9 cellular contexts compared by ENCODE assay signal in the genomic region with DNA sequence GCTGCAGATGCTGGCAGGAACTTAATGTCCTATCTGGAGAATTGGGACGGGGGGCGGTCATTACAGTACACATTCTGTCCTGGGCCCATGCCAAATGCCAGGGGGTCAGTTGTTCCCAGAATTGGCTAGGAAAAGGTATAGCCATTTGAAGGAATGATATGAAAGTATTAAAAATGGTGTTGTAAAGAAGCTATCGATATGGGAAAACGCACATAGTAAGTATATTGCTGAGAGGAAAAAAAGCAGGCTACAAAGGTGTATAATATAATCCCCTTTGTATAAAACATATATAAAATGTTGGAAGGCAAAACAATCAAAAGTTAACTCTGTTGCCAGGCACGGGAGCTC. TPM values are rescaled to one million over a fixed set of nuclear protein-coding genes. Genes with fewer than 3 reads are reported as not detected.
A peak's percentile ranks its signal among the peaks of the same experiment; 100 is the strongest.
DNase-seq lines count a peak whose midpoint lies in the region; ATAC-seq and TF ChIP-seq lines count a peak whose summit lies in the region.
"Had no signal": no experiment of that assay in that cellular context is flagged by ENCODE, and none has a peak within 500 bp of the region (broad histone marks: within the 10 kb centered on the region; RNA-seq: fewer than 3 reads in every experiment).

No MANE protein-coding gene starts in this region.

- peaks cover 15% of the 10 kb centered on the region for H3K36me3 ChIP-seq in PC-3 (ENCODE audit: low read depth, low read length)
- H3K36me3 ChIP-seq in esophagus (ENCODE audit: control insufficient read depth in 2 of 2, insufficient read depth in 2 of 2, low read length in 1 of 2), result peaks cover 5% of the 10 kb centered on the region in 2 donors
- peaks cover 10 to 12% of the 10 kb centered on the region in 2 experiments for H3K36me3 ChIP-seq in trophoblast cell (ENCODE audit: control insufficient read depth in 1 of 2, insufficient read depth in 2 of 2, low read length in 2 of 2)

- no peak overlapping the region for H2AK5ac ChIP-seq in trophoblast cell (ENCODE audit: low read length)

- H3K9me3 ChIP-seq in PC-3 (ENCODE audit: low read length) (no peaks in the 10 kb centered on the region), esophagus (ENCODE audit: control insufficient read depth in 2 of 2, insufficient read depth in 1 of 2, low read depth in 1 of 2, low read length in 1 of 2) (no peaks in the 10 kb centered on the region), trophoblast cell (ENCODE audit: insufficient read depth, low read depth, low read length) (peaks cover 2% of the 10 kb centered on the region)

- H3K9me2 ChIP-seq in PC-3 (replicated peaks; ENCODE audit: low read length), result no peaks in the 10 kb centered on the region

- intact Hi-C loops in Calu3 (cut with micrococcal nuclease; ENCODE audit: unreplicated experiment), result loop anchor here (10.0 kb wide), 1 partner anchor 69 kb away; the partner anchor contains the start of genes CREB3 and TLN1
- intact Hi-C loops in PC-3 (cut with micrococcal nuclease), result no loop called here

- peak overlapping the region; percentile 93 for H4K8ac ChIP-seq in trophoblast cell (ENCODE audit: low read depth, low read length)

- H3K79me1 ChIP-seq in trophoblast cell (ENCODE audit: low read length), result peaks cover 6% of the 10 kb centered on the region

- peak overlapping the region; percentile 57; the same call in 1 of the 2 replicates for H3K27ac ChIP-seq in PC-3 (ENCODE audit: low read length)
- peak overlapping the region; percentile 74 to 76 for H3K27ac ChIP-seq in esophagus (ENCODE audit: low read depth in 2 of 2, low read length in 1 of 2)
- H3K27ac ChIP-seq in trophoblast cell (ENCODE audit: low read depth, low read length), result no peak overlapping the region

- peak overlapping the region; percentile 56 for H2BK120ac ChIP-seq in trophoblast cell (ENCODE audit: insufficient read depth, low read length, poor library complexity)

- H3K4me2 ChIP-seq in PC-3 (ENCODE audit: low read length) (peak overlapping the region; percentile 97), trophoblast cell (ENCODE audit: low read length) (peak overlapping the region; percentile 89)

- peak overlapping the region; percentile 73 for H3K9ac ChIP-seq in PC-3 (ENCODE audit: low read length)
- H3K9ac ChIP-seq in trophoblast cell (ENCODE audit: low read length), result peak overlapping the region; percentile 24

- H3K18ac ChIP-seq in trophoblast cell (ENCODE audit: low read length), result peak overlapping the region; percentile 51

- peak overlapping the region; percentile 81 for H3K4me3 Mint-ChIP-seq in Calu3 (ENCODE audit: low read depth, unreplicated experiment)

- CTCF ChIA-PET in Calu3 (lab: Charles Lee), result interaction anchor here (0.6 to 1.9 kb wide), 6 partner anchors 8 to 280 kb away, joined by 3 to 6 read pairs (median 4); partner anchors contain the start of genes CA9, CREB3, TLN1 and TPM2
- CTCF ChIA-PET in PC-3 (lab: Charles Lee), result interaction anchor here (1.7 kb wide), 1 partner anchor 63 kb away, joined by 6 read pairs; no protein-coding TSS in a partner anchor

- BruUV-seq in Calu3 (replicated peaks; lab: Mats Ljungman, UMichigan) (no TSS peak), PC-3 (replicated peaks; lab: Mats Ljungman, UMichigan) (no TSS peak)

- peaks cover 3% of the 10 kb centered on the region for H3K9me3 Mint-ChIP-seq in Calu3 (ENCODE audit: low read depth, unreplicated experiment)

- no peak for ATAC-seq in PC-3
- no peak for ATAC-seq in GM21360 (IDR thresholded peaks at IDR 0.05; ENCODE audit: unreplicated experiment)
- ATAC-seq in GM19452 (IDR thresholded peaks at IDR 0.05; ENCODE audit: unreplicated experiment), result no peak
- no peak for ATAC-seq in HG02623 (IDR thresholded peaks at IDR 0.05; ENCODE audit: unreplicated experiment)

- H3K27ac Mint-ChIP-seq in Calu3 (ENCODE audit: unreplicated experiment), result no peak overlapping the region

- H3K23ac ChIP-seq in trophoblast cell (ENCODE audit: low read length), result no peak overlapping the region

- WGBS in esophagus, 2 donors, result 18 to 21% methylated on average over 5 of the region's 5 CpGs
- WGBS in trophoblast cell (ENCODE audit: extremely low coverage, insufficient coverage, insufficient read length), result 100% methylated on average over 1 of the region's 5 CpGs

- no peaks in the 10 kb centered on the region for H3F3A ChIP-seq in PC-3 (ENCODE audit: low read length, unreplicated experiment)

- H4K91ac ChIP-seq in trophoblast cell (ENCODE audit: low read depth, low read length), result peak overlapping the region; percentile 26

- no peak for TF ChIP-seq CTCF in Calu3 (IDR thresholded peaks at IDR 0.05; ENCODE audit: unreplicated experiment)
- no peak for TF ChIP-seq CTCF in PC-3 (conservative IDR thresholded peaks at IDR 0.05; ENCODE audit: low read depth, low read length)

- no peak overlapping the region for H2BK5ac ChIP-seq in trophoblast cell (ENCODE audit: low read depth, low read length, poor library complexity)

- H3K27me3 Mint-ChIP-seq in Calu3 (ENCODE audit: unreplicated experiment), result no peaks in the 10 kb centered on the region

- H2BK12ac ChIP-seq in trophoblast cell (ENCODE audit: low read length), result no peak overlapping the region

- H3K27me3 ChIP-seq in PC-3 (ENCODE audit: low read length) (no peaks in the 10 kb centered on the region), esophagus (ENCODE audit: control insufficient read depth in 1 of 2, insufficient read depth in 2 of 2, low read length in 2 of 2) (no peaks in the 10 kb centered on the region), trophoblast cell (ENCODE audit: insufficient read depth, low read length) (no peaks in the 10 kb centered on the region)

- peaks cover 47% of the 10 kb centered on the region for H3K4me1 Mint-ChIP-seq in Calu3 (ENCODE audit: low read depth, unreplicated experiment)

- POLR2A ChIA-PET in PC-3 (lab: Charles Lee; ENCODE audit: unreplicated experiment), result no interaction called here

- DNase-seq in Calu3 (no peak), PC-3 (no peak), trophoblast cell (no peak), SW480 (ENCODE audit: low spot score) (no peak)

- H3K36me3 Mint-ChIP-seq in Calu3 (ENCODE audit: insufficient read depth, unreplicated experiment), result peaks cover 17% of the 10 kb centered on the region

- H3K79me2 ChIP-seq in PC-3 (ENCODE audit: low read length) (peaks cover 22% of the 10 kb centered on the region), trophoblast cell (ENCODE audit: control insufficient read depth, insufficient read depth, low read length, poor library complexity) (peaks cover 5% of the 10 kb centered on the region)

- H3K4me3 ChIP-seq in PC-3 (ENCODE audit: low read length) (peak overlapping the region; percentile 67), esophagus (ENCODE audit: low read depth in 1 of 2, low read length in 2 of 2) (peak overlapping the region; percentile 54 to 63), trophoblast cell (ENCODE audit: low read depth, low read length) (peak overlapping the region; percentile 62)

- no peaks in the 10 kb centered on the region for H4K20me1 ChIP-seq in PC-3 (ENCODE audit: low read length)

- H2AFZ ChIP-seq in PC-3 (ENCODE audit: low read length), result peak overlapping the region; percentile 91
- H2AFZ ChIP-seq in trophoblast cell (ENCODE audit: insufficient read depth, low read length, poor library complexity), result peak overlapping the region; percentile 89

- H3K4me1 ChIP-seq in PC-3 (ENCODE audit: insufficient read depth, low read length), result peaks cover 37% of the 10 kb centered on the region
- H3K4me1 ChIP-seq in esophagus (ENCODE audit: control insufficient read depth in 2 of 2, insufficient read depth in 2 of 2, low read length in 1 of 2), result peaks cover 7 to 13% of the 10 kb centered on the region in 2 donors
- peaks cover 17 to 23% of the 10 kb centered on the region in 2 experiments for H3K4me1 ChIP-seq in trophoblast cell (ENCODE audit: control insufficient read depth in 1 of 2, insufficient read depth in 2 of 2, low read length in 2 of 2)

- H3K14ac ChIP-seq in trophoblast cell (ENCODE audit: low read length), result peak overlapping the region; percentile 28

- H3K4ac ChIP-seq in trophoblast cell (ENCODE audit: low read depth, low read length), result peak overlapping the region; percentile 10

- peak overlapping the region; percentile 79 for H4K12ac ChIP-seq in trophoblast cell (ENCODE audit: low read depth, low read length)

RNA-seq across cellular contexts. Expression of gene ARHGEF39, which starts 0.5 kb away (rescaled TPM):
- 14.2 and 15.4 TPM in 2 replicates for total RNA-seq in Calu3 (2022)
- total RNA-seq in PC-3 (2014; rRNA removed), result 2.6 and 4.1 TPM in 2 replicates
- polyA plus RNA-seq in esophagus, result 1 to 10 TPM; 2.4 to 4.0 TPM
- 6.7 and 7.0 TPM in 2 replicates for polyA plus RNA-seq in trophoblast cell (2013)

RNA-seq across cellular contexts. Expression of gene CCDC107, which starts 7.4 kb away (rescaled TPM):
- 7.9 and 8.0 TPM in 2 replicates for total RNA-seq in Calu3 (2022)
- total RNA-seq in PC-3 (2014; rRNA removed), result 34.9 and 37.0 TPM in 2 replicates
- 10 to 100 TPM; 17.3 to 21.1 TPM for polyA plus RNA-seq in esophagus
- polyA plus RNA-seq in trophoblast cell (2013), result 10.1 and 10.2 TPM in 2 replicates

RNA-seq across cellular contexts. Expression of gene RMRP, which starts 7.6 kb away (rescaled TPM):
- total RNA-seq in Calu3 (2022), result 8,471 and 11,520 TPM in 2 replicates
- 23,421 and 36,790 TPM in 2 replicates for total RNA-seq in PC-3 (2014; rRNA removed)
- polyA plus RNA-seq in esophagus, result 100 to 1,000 TPM in 1 of 2 donors, 1 to 10 TPM in 1; 3.3 to 333 TPM
- polyA plus RNA-seq in trophoblast cell (2013), result 3.3 and 5.7 TPM in 2 replicates

RNA-seq across cellular contexts. Expression of gene CA9, which starts 8.3 kb away (rescaled TPM):
- total RNA-seq in Calu3 (2022) (0.64 and 0.76 TPM in 2 replicates), PC-3 (2014; rRNA removed) (7.7 and 11.2 TPM in 2 replicates)
- under 1 TPM; 0.18 to 0.94 TPM for polyA plus RNA-seq in esophagus
- 0.53 and 0.75 TPM in 2 replicates for polyA plus RNA-seq in trophoblast cell (2013)

RNA-seq across cellular contexts. Expression of gene SIT1, which starts 14.7 kb away (rescaled TPM):
- total RNA-seq in Calu3 (2022), result not detected in 2 replicates
- total RNA-seq in PC-3 (2014; rRNA removed), result not detected in 2 replicates
- under 1 TPM; 0.75 to 0.88 TPM for polyA plus RNA-seq in esophagus
- 0.06 TPM in 1 of 2 replicates, not detected in the other for polyA plus RNA-seq in trophoblast cell (2013)
- total RNA-seq: pulmonary artery endothelial cell had no signal
